ENCODE assay signal across 9 cellular contexts in genomic region chr1:171487038-171487437, GRCh38. TPM values are rescaled to one million over a fixed set of nuclear protein-coding genes. Genes with fewer than 3 reads are reported as not detected.
DNase-seq lines count a peak whose midpoint lies in the region; ATAC-seq, FAIRE-seq and TF ChIP-seq lines count a peak whose summit lies in the region.
"Had no signal": no experiment of that assay in that cellular context is flagged by ENCODE, and none has a peak within 500 bp of the region (broad histone marks: within the 10 kb centered on the region; RNA-seq: fewer than 3 reads in every experiment).

No MANE protein-coding gene starts in this region.

- H3K27me3 ChIP-seq in SJCRH30 (no peaks in the 10 kb centered on the region), esophagus muscularis mucosa (no peaks in the 10 kb centered on the region)

- peak overlapping the region; percentile 87; the same call in 1 of the 2 replicates for H3K4me3 ChIP-seq in GM08714 (ENCODE audit: low read length)
- H3K4me3 ChIP-seq in SJCRH30: peak overlapping the region; percentile 94
- peak overlapping the region; percentile 73 to 95 (median 82) for H3K4me3 ChIP-seq in esophagus muscularis mucosa
- H3K4me3 ChIP-seq in retinal pigment epithelial cell (ENCODE audit: low read length): peak overlapping the region; percentile 95

- H3K27ac ChIP-seq in SJCRH30 (no peak overlapping the region), esophagus muscularis mucosa (replicated peaks in 1 of 4) (peak overlapping the region; percentile 95 to 99 (median 98))

- DNase-seq in SJCRH30: no peak
- no peak for DNase-seq in esophagus muscularis mucosa (ENCODE audit: extremely low spot score)
- DNase-seq in retinal pigment epithelial cell (ENCODE audit: low read depth): no peak
- no peak for DNase-seq in GM12891 (ENCODE audit: insufficient read length, low spot score)
- no peak for DNase-seq in hepatic stellate cell (ENCODE audit: low spot score)
- DNase-seq in iPS-NIHi11 (ENCODE audit: low spot score): no peak
- DNase-seq: NCI-H1694 had no signal

- TF ChIP-seq CTCF in esophagus muscularis mucosa (IDR thresholded peaks at IDR 0.05) (no peak), retinal pigment epithelial cell (conservative IDR thresholded peaks at IDR 0.05; ENCODE audit: low read depth, low read length) (no peak)

- 0 out of 2 replicates have a peak, but pooled peaks cover 4% of the 10 kb centered on the region for H3K4me1 ChIP-seq in SJCRH30
- peaks cover 47 to 62% (median 58%) of the 10 kb centered on the region in 4 donors for H3K4me1 ChIP-seq in esophagus muscularis mucosa

- no peak for FAIRE-seq in GM12891 (lab: Jason Lieb, UNC)

- no peaks in the 10 kb centered on the region for H3K9me3 ChIP-seq in SJCRH30 (replicated peaks)
- H3K9me3 ChIP-seq in esophagus muscularis mucosa: no peaks in the 10 kb centered on the region

- ATAC-seq in GM18873 (IDR thresholded peaks at IDR 0.05; ENCODE audit: low FRiP score, unreplicated experiment): no peak

- TF ChIP-seq POLR2A in esophagus muscularis mucosa (IDR thresholded peaks at IDR 0.05; ENCODE audit: low read depth): no peak
- no peak for TF ChIP-seq POLR2A in GM12891 (IDR thresholded peaks at IDR 0.05; ENCODE audit: low read depth, low read length)

- TF ChIP-seq EP300 in esophagus muscularis mucosa (IDR thresholded peaks at IDR 0.05): no peak

- intact Hi-C loops in esophagus muscularis mucosa (cut with DNase I): no loop called here

- peaks cover 11% of the 10 kb centered on the region; the same call in 1 of the 2 replicates for H3K36me3 ChIP-seq in SJCRH30
- peaks cover 0 to 6% (median 0%) of the 10 kb centered on the region in 4 donors for H3K36me3 ChIP-seq in esophagus muscularis mucosa

TF ChIP-seq in GM12891, 5 proteins besides CTCF, POLR2A, EP300 and RAD21:
- TF ChIP-seq TAF1 (IDR thresholded peaks at IDR 0.05; ENCODE audit: low read depth, low read length): no peak
- no peak for TF ChIP-seq SPI1 (IDR thresholded peaks at IDR 0.05; ENCODE audit: low read depth, low read length)
- TF ChIP-seq POLR2AphosphoS5 (IDR thresholded peaks at IDR 0.05; ENCODE audit: low read depth, low read length): no peak
- no peak for TF ChIP-seq PAX5 (IDR thresholded peaks at IDR 0.05; ENCODE audit: insufficient read depth, low read length, severe bottlenecking)
- TF ChIP-seq POU2F2 (IDR thresholded peaks at IDR 0.05; ENCODE audit: low read depth, low read length): no peak

RNA-seq across cellular contexts. Expression of gene PRRC2C, which starts 1.7 kb away (rescaled TPM):
- total RNA-seq in SJCRH30 (2014; rRNA removed; shearing (Covaris generic)): 90.8 and 94.1 TPM in 2 replicates
- 10 to 100 TPM; 63.8 to 79.3 (median 66.6) TPM for total RNA-seq in esophagus muscularis mucosa
- polyA plus RNA-seq in GM12891 (2012; ENCODE audit: low read depth, missing spikeins): 62.3 TPM
